13 cellular contexts compared by ENCODE assay signal in genomic region chr12:11773889-11774677, GRCh38.
A peak's percentile ranks its signal among the peaks of the same experiment; 100 is the strongest.
DNase-seq lines count a peak whose midpoint lies in the region; ATAC-seq lines count a peak whose summit lies in the region.
"Had no signal": no experiment of that assay in that cellular context is flagged by ENCODE, and none has a peak within 500 bp of the region (broad histone marks: within the 10 kb centered on the region; RNA-seq: fewer than 3 reads in every experiment).

No MANE protein-coding gene starts in this region.

- peaks cover 82% of the 10 kb centered on the region for H3K36me3 Mint-ChIP-seq in activated T-helper 17 cell treated with anti-CD3 and anti-CD28 coated beads, Interleukin-2, amount 50 U/mL, for 72 hours (ENCODE audit: low read depth)
- peaks cover 2 to 41% (median 24%) of the 10 kb centered on the region in 5 donors for H3K36me3 Mint-ChIP-seq in naive thymus-derived CD4-positive, alpha-beta T cell

- peaks cover 53% of the 10 kb centered on the region for H3K4me1 Mint-ChIP-seq in activated T-helper 17 cell treated with anti-CD3 and anti-CD28 coated beads, Interleukin-2, amount 50 U/mL, for 72 hours
- peaks cover 34 to 84% (median 52%) of the 10 kb centered on the region in 7 donors for H3K4me1 Mint-ChIP-seq in naive thymus-derived CD4-positive, alpha-beta T cell

- no peaks in the 10 kb centered on the region for H3K27me3 ChIP-seq in naive thymus-derived CD4-positive, alpha-beta T cell (ENCODE audit: control insufficient read depth in 2 of 2, insufficient read depth in 2 of 2, low read length in 2 of 2)

- no peak overlapping the region for H3K27ac ChIP-seq in naive thymus-derived CD4-positive, alpha-beta T cell (ENCODE audit: low read depth, low read length)

- H3K9me3 Mint-ChIP-seq in activated T-helper 17 cell treated with anti-CD3 and anti-CD28 coated beads, Interleukin-2, amount 50 U/mL, for 72 hours, result no peaks in the 10 kb centered on the region
- peaks cover 0 to 6% (median 0%) of the 10 kb centered on the region in 11 donors for H3K9me3 Mint-ChIP-seq in naive thymus-derived CD4-positive, alpha-beta T cell
- H3K9me3 Mint-ChIP-seq: IgD-negative memory B cell; nephron; T-helper 2 cell treated with Interferon-gamma antibody and Interleukin-4, amounts not matched to agents 5 μg/mL and 100 μg/mL, for 36 hours had no signal

- peak overlapping the region; percentile 37 for H3K4me3 Mint-ChIP-seq in activated T-helper 17 cell treated with anti-CD3 and anti-CD28 coated beads, Interleukin-2, amount 50 U/mL, for 72 hours
- peak overlapping the region in 4 of 10 donors; percentile 2 to 46 (median 20) for H3K4me3 Mint-ChIP-seq in naive thymus-derived CD4-positive, alpha-beta T cell
- H3K4me3 Mint-ChIP-seq: IgD-negative memory B cell; nephron; T-helper 2 cell treated with Interferon-gamma antibody and Interleukin-4, amounts not matched to agents 5 μg/mL and 100 μg/mL, for 36 hours had no signal

- POLR2A ChIA-PET in naive thymus-derived CD4-positive, alpha-beta T cell (lab: Charles Lee), result no interaction called here

- CTCF ChIA-PET in naive thymus-derived CD4-positive, alpha-beta T cell (lab: Charles Lee), result interaction anchor here (0.6 to 1.4 kb wide), 3 partner anchors 11 to 37 kb away, joined by 3 to 5 read pairs (median 4); no protein-coding TSS in a partner anchor

- DNase-seq in CD1c-positive myeloid dendritic cell (ENCODE audit: extremely low spot score) (peak; percentile 54), KBM-7 (peak; percentile 97), SW 1271 (lab: John Stamatoyannopoulos, UW) (no peak), NCI-H128 (lab: John Stamatoyannopoulos, UW; ENCODE audit: unreplicated experiment) (no peak)
- DNase-seq in naive thymus-derived CD4-positive, alpha-beta T cell, result no peak
- DNase-seq: activated gamma-delta T cell, NCI-H524 had no signal

- H3K9me3 ChIP-seq in naive thymus-derived CD4-positive, alpha-beta T cell (ENCODE audit: control insufficient read depth in 2 of 3, low read length in 3 of 3), result no peaks in the 10 kb centered on the region

- no peak overlapping the region for H3K4me3 ChIP-seq in naive thymus-derived CD4-positive, alpha-beta T cell (ENCODE audit: low read length)

- H3K4me1 ChIP-seq in naive thymus-derived CD4-positive, alpha-beta T cell (ENCODE audit: control insufficient read depth in 2 of 2, insufficient read depth in 2 of 2, low read length in 2 of 2), result peaks cover 7 to 8% of the 10 kb centered on the region in 2 donors

- intact Hi-C loops in naive thymus-derived CD4-positive, alpha-beta T cell (cut with micrococcal nuclease), result loop anchor here in 1 of 2 donors (5.0 kb wide), 1 partner anchor 38 kb away; no protein-coding TSS in a partner anchor

- no peaks in the 10 kb centered on the region for H3K36me3 ChIP-seq in naive thymus-derived CD4-positive, alpha-beta T cell (ENCODE audit: control insufficient read depth in 2 of 3, insufficient read depth in 3 of 3, low read length in 3 of 3)

- in situ Hi-C loops in KBM-7 (cut with MboI; ENCODE audit: low pct_unique_long_range_greater_than_20kb, low sequenced_read_pairs), result no loop called here

- no peaks in the 10 kb centered on the region for H3K27me3 Mint-ChIP-seq in activated T-helper 17 cell treated with anti-CD3 and anti-CD28 coated beads, Interleukin-2, amount 50 U/mL, for 72 hours
- H3K27me3 Mint-ChIP-seq in naive thymus-derived CD4-positive, alpha-beta T cell, result no peaks in the 10 kb centered on the region
- H3K27me3 Mint-ChIP-seq: IgD-negative memory B cell had no signal

- ATAC-seq in activated T-helper 17 cell treated with anti-CD3 and anti-CD28 coated beads, Interleukin-2, amount 50 U/mL, for 72 hours (replicated peaks), result no peak
- peak; percentile 54 for ATAC-seq in naive thymus-derived CD4-positive, alpha-beta T cell
- ATAC-seq in HG03175 (IDR thresholded peaks at IDR 0.05; ENCODE audit: unreplicated experiment), result no peak
- no peak for ATAC-seq in GM21447 (IDR thresholded peaks at IDR 0.05; ENCODE audit: unreplicated experiment)

- peak overlapping the region; percentile 74 for H3K27ac Mint-ChIP-seq in activated T-helper 17 cell treated with anti-CD3 and anti-CD28 coated beads, Interleukin-2, amount 50 U/mL, for 72 hours
- H3K27ac Mint-ChIP-seq in naive thymus-derived CD4-positive, alpha-beta T cell, result peak overlapping the region in 4 of 9 donors; percentile 36 to 80 (median 56)
- H3K27ac Mint-ChIP-seq: T-helper 2 cell treated with Interferon-gamma antibody and Interleukin-4, amounts not matched to agents 5 μg/mL and 100 μg/mL, for 36 hours had no signal

Comparison
In these comparisons a context has a peak if more than half of its experiments do, and no peak if none do; other contexts are left out.
1. DNase-seq: peak in CD1c-positive myeloid dendritic cell (single experiment) and KBM-7 (single experiment); none in naive thymus-derived CD4-positive, alpha-beta T cell (0 of 9), SW 1271 (0 of 2) and NCI-H128 (single experiment).